In the genomic region with DNA sequence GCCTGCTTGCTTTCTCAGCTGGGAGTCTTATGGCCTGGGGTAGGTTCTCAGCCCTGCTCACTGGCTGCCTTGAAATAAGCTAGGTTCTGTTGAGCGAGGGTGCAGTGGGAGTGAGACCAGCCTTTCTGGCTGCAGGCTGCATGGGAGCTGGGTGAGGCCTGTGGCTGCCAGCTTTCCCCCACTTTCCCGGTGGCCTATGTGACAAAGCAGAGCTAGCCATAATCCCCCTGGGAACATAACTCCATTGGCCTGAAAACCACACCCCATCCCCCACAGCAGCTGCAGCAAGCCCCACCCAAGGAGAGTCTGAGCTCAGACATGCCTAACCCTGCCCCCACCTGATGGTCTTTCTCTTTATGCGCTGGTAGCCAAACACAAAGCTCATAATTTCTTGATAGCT, we compare ENCODE assay signal across 18 cellular contexts.
DNase-seq lines count a peak whose midpoint lies in the region; ATAC-seq and TF ChIP-seq lines count a peak whose summit lies in the region.
"Had no signal": no experiment of that assay in that cellular context is flagged by ENCODE, and none has a peak within 500 bp of the region (broad histone marks: within the 10 kb centered on the region; RNA-seq: fewer than 3 reads in every experiment).

No MANE protein-coding gene starts in this region.

- no peaks in the 10 kb centered on the region for H3K27me3 Mint-ChIP-seq in chondrocyte (ENCODE audit: low read depth)

- H3K4me1 ChIP-seq in BLaER1 treated with 17β-estradiol and CSF1 and Interleukin-3, amounts not matched to agents 10 nM and 100 nM, result peaks cover 0 to 23% (median 13%) of the 10 kb centered on the region in 10 experiments; a peak in 17 of 20 replicates

- H3K9ac ChIP-seq in BLaER1 treated with 17β-estradiol and CSF1 and Interleukin-3, amounts not matched to agents 10 nM and 100 nM, result peak overlapping the region in 6 of 11 experiments; percentile 21 to 62 (median 38); a peak in 6 of 22 replicates

- no peak for TF ChIP-seq CTCF in chondrocyte (IDR thresholded peaks at IDR 0.05)

- peak overlapping the region in 7 of 11 experiments; percentile 46 to 80 (median 68); a peak in 11 of 22 replicates for H3K27ac ChIP-seq in BLaER1 treated with 17β-estradiol and CSF1 and Interleukin-3, amounts not matched to agents 10 nM and 100 nM
- H3K27ac ChIP-seq: PC-9, RWPE1 had no signal

- no peak overlapping the region for H3K27ac Mint-ChIP-seq in chondrocyte (ENCODE audit: unreplicated experiment)

- H3K9me3 Mint-ChIP-seq in chondrocyte (ENCODE audit: low read depth), result peaks cover 20% of the 10 kb centered on the region

- H3K4me3 Mint-ChIP-seq in chondrocyte (ENCODE audit: unreplicated experiment), result no peak overlapping the region

- H3K4me2 ChIP-seq in BLaER1 treated with 17β-estradiol and CSF1 and Interleukin-3, amounts not matched to agents 10 nM and 100 nM, result peak overlapping the region; percentile 5 to 77 (median 67); a peak in 21 of 22 replicates
- H3K4me2 ChIP-seq: PC-9 had no signal

- DNase-seq in NCI-H2107 (lab: John Stamatoyannopoulos, UW), result peak; percentile 19
- peak; percentile 37 for DNase-seq in chondrocyte (ENCODE audit: low spot score)
- peak; percentile 82 for DNase-seq in myocyte (ENCODE audit: low read depth)
- DNase-seq in MG63, result no peak
- no peak for DNase-seq in HCEC 1CT
- no peak for DNase-seq in NK-92 (lab: John Stamatoyannopoulos, UW; ENCODE audit: unreplicated experiment)
- DNase-seq: KBM-7, MV-4-11, NCI-H1436, NCI-H1930, NCI-H446 treated with DMSO at 0.1 percent for 48 hours, NCI-H774, PC-9, SIG-M5 had no signal

- no peaks in the 10 kb centered on the region for H3K36me3 Mint-ChIP-seq in chondrocyte (ENCODE audit: low read depth)

- no peaks in the 10 kb centered on the region for H3K36me3 ChIP-seq in BLaER1 treated with 17β-estradiol and CSF1 and Interleukin-3, amounts not matched to agents 10 nM and 100 nM
- H3K36me3 ChIP-seq in MG63, result no peaks in the 10 kb centered on the region

- ATAC-seq in GM18868 (IDR thresholded peaks at IDR 0.05; ENCODE audit: unreplicated experiment), result no peak
- ATAC-seq: HepG2 had no signal

- H4K20me1 ChIP-seq in BLaER1 treated with 17β-estradiol and CSF1 and Interleukin-3, amounts not matched to agents 10 nM and 100 nM, result no peaks in the 10 kb centered on the region

- peak overlapping the region in 3 of 10 experiments; percentile 10 to 29 (median 26); a peak in 3 of 20 replicates for H3K4me3 ChIP-seq in BLaER1 treated with 17β-estradiol and CSF1 and Interleukin-3, amounts not matched to agents 10 nM and 100 nM
- H3K4me3 ChIP-seq in MG63, result no peak overlapping the region
- H3K4me3 ChIP-seq: PC-9 had no signal

- peaks cover 71 to 99% (median 94%) of the 10 kb centered on the region in 11 experiments for H3K27me3 ChIP-seq in BLaER1 treated with 17β-estradiol and CSF1 and Interleukin-3, amounts not matched to agents 10 nM and 100 nM
- H3K27me3 ChIP-seq in MG63, result no peaks in the 10 kb centered on the region

- peaks cover 4 to 20% (median 12%) of the 10 kb centered on the region in 11 experiments; a peak in 17 of 22 replicates for H3K9me3 ChIP-seq in BLaER1 treated with 17β-estradiol and CSF1 and Interleukin-3, amounts not matched to agents 10 nM and 100 nM (replicated peaks in 1 of 11)
- no peaks in the 10 kb centered on the region for H3K9me3 ChIP-seq in MG63

- no peaks in the 10 kb centered on the region for H3K4me1 Mint-ChIP-seq in chondrocyte (ENCODE audit: low read depth)

Comparison
In these comparisons a context has a peak if more than half of its experiments do, and no peak if none do; other contexts are left out.
1. DNase-seq: peak in NCI-H2107 (single experiment), chondrocyte (single experiment) and myocyte (single experiment); none in MG63 (single experiment), HCEC 1CT (single experiment) and NK-92 (single experiment).